Comparison of ENCODE assay signal across 24 cellular contexts in genomic region chr3:54631507-54632280, GRCh38.
A peak's percentile ranks its signal among the peaks of the same experiment; 100 is the strongest.
DNase-seq lines count a peak whose midpoint lies in the region; ATAC-seq and TF ChIP-seq lines count a peak whose summit lies in the region.
"Had no signal": no experiment of that assay in that cellular context is flagged by ENCODE, and none has a peak within 500 bp of the region (broad histone marks: within the 10 kb centered on the region; RNA-seq: fewer than 3 reads in every experiment).

No MANE protein-coding gene starts in this region.

- no peaks in the 10 kb centered on the region for H3K9me3 ChIP-seq in HUES48 (ENCODE audit: control insufficient read depth, insufficient read depth, low read length)
- H3K9me3 ChIP-seq: BLaER1 treated with 17β-estradiol and CSF1 and Interleukin-3, amounts not matched to agents 10 nM and 100 nM; Caco-2 had no signal

- peaks cover 18% of the 10 kb centered on the region for H3K36me3 Mint-ChIP-seq in brain
- H3K36me3 Mint-ChIP-seq: CD8-positive, alpha-beta T cell had no signal

- DNase-seq in AG10803 (ENCODE audit: low read depth): peak; percentile 21
- peak; percentile 49 for DNase-seq in putamen (ENCODE audit: low spot score)
- DNase-seq in NCI-H510A treated with DMSO at 0.1 percent for 48 hours (lab: John Stamatoyannopoulos, UW): no peak
- no peak for DNase-seq in AG20443 (ENCODE audit: low spot score)
- DNase-seq: Caco-2; CD8-positive, alpha-beta T cell; EL; GDM1; IMR-90; NCI-H1092; NCI-H1436; NCI-H187; NCI-H2081 treated with DMSO at 0.1 percent for 48 hours; NCI-H2171; NCI-H226; NCI-H510A; NCI-H748 treated with DMSO at 0.1 percent for 48 hours; PC-3; T-helper 2 cell had no signal

- no peak for ATAC-seq in HG03039 (IDR thresholded peaks at IDR 0.05; ENCODE audit: unreplicated experiment)
- ATAC-seq: CD8-positive, alpha-beta T cell; PC-3 had no signal

- H3K4me3 ChIP-seq in AG10803 (ENCODE audit: low read length) (no peak overlapping the region), HUES48 (ENCODE audit: low read depth, low read length) (no peak overlapping the region)
- H3K4me3 ChIP-seq: BLaER1 treated with 17β-estradiol and CSF1 and Interleukin-3, amounts not matched to agents 10 nM and 100 nM had no signal

- no peaks in the 10 kb centered on the region for H3K27me3 ChIP-seq in HUES48 (ENCODE audit: control insufficient read depth, insufficient read depth, low read length)
- H3K27me3 ChIP-seq: BLaER1 treated with 17β-estradiol and CSF1 and Interleukin-3, amounts not matched to agents 10 nM and 100 nM had no signal

- TF ChIP-seq CTCF in AG10803 (conservative IDR thresholded peaks at IDR 0.05; ENCODE audit: low read length): no peak
- no peak for TF ChIP-seq CTCF in brain (conservative IDR thresholded peaks at IDR 0.05)

- peaks cover 19% of the 10 kb centered on the region for H3K4me1 Mint-ChIP-seq in brain

- H3K27me3 Mint-ChIP-seq in brain: no peaks in the 10 kb centered on the region

- peaks cover 46% of the 10 kb centered on the region for H3K36me3 ChIP-seq in HUES48 (ENCODE audit: control insufficient read depth, insufficient read depth, low read length)
- H3K36me3 ChIP-seq: BLaER1 treated with 17β-estradiol and CSF1 and Interleukin-3, amounts not matched to agents 10 nM and 100 nM had no signal

- H3K9me3 Mint-ChIP-seq in brain: peaks cover 0 to 6% (median 4%) of the 10 kb centered on the region in 5 experiments

- peak overlapping the region; percentile 33 for H3K27ac ChIP-seq in HUES48 (ENCODE audit: low read depth, low read length)
- H3K27ac ChIP-seq: BLaER1 treated with 17β-estradiol and CSF1 and Interleukin-3, amounts not matched to agents 10 nM and 100 nM; KMS-11 had no signal

- H3K9ac ChIP-seq in HUES48 (ENCODE audit: low read depth, low read length): no peak overlapping the region
- H3K9ac ChIP-seq: BLaER1 treated with 17β-estradiol and CSF1 and Interleukin-3, amounts not matched to agents 10 nM and 100 nM; KMS-11 had no signal

- peak overlapping the region in 4 of 5 experiments; percentile 29 to 91 (median 66) for H3K27ac Mint-ChIP-seq in brain
- H3K27ac Mint-ChIP-seq: CD8-positive, alpha-beta T cell had no signal

- H3K4me1 ChIP-seq in HUES48 (ENCODE audit: control insufficient read depth, insufficient read depth, low read length): peaks cover 20% of the 10 kb centered on the region
- H3K4me1 ChIP-seq: BLaER1 treated with 17β-estradiol and CSF1 and Interleukin-3, amounts not matched to agents 10 nM and 100 nM; Caco-2 had no signal

- peak overlapping the region in 1 of 5 experiments; percentile 12 for H3K4me3 Mint-ChIP-seq in brain
- H3K4me3 Mint-ChIP-seq: CD8-positive, alpha-beta T cell had no signal

Comparison
In these comparisons a context has a peak if more than half of its experiments do, and no peak if none do; other contexts are left out.
1. DNase-seq: peak in AG10803 (single experiment) and putamen (single experiment); none in NCI-H510A treated with DMSO at 0.1 percent for 48 hours (single experiment) and AG20443 (single experiment).